ENCODE assay signal across 27 cellular contexts in genomic region chr15:54088837-54089236, GRCh38.
"Had no signal": no experiment of that assay in that cellular context is flagged by ENCODE, and none has a peak within 500 bp of the region (broad histone marks: within the 10 kb centered on the region; RNA-seq: fewer than 3 reads in every experiment).

No MANE protein-coding gene starts in this region.

- H3K36me3 ChIP-seq: colonic mucosa, esophagus squamous epithelium, gastrocnemius medialis, heart right ventricle, left lung, lower lobe of right lung had no signal

- H3K4me1 ChIP-seq: colonic mucosa, esophagus squamous epithelium, heart right ventricle, left lung, lower lobe of right lung had no signal

- H3K27ac ChIP-seq: colonic mucosa, epithelial cell of prostate, esophagus squamous epithelium, heart right ventricle, left lung, lower lobe of right lung had no signal

- H3K36me3 Mint-ChIP-seq: mesothelial cell of epicardium had no signal

- H3K9me3 ChIP-seq: colonic mucosa, esophagus squamous epithelium, gastrocnemius medialis, heart right ventricle, left lung, lower lobe of right lung, mucosa of descending colon had no signal

- H3K4me3 ChIP-seq: colonic mucosa, esophagus squamous epithelium, gastrocnemius medialis, heart right ventricle, left lung, lower lobe of right lung, mucosa of descending colon had no signal

- ATAC-seq: effector memory CD8-positive, alpha-beta T cell; esophagus mucosa; heart right ventricle; left cardiac atrium; left lung; left ventricle myocardium superior; lower lobe of right lung; mucosa of descending colon had no signal

- H3K4me3 Mint-ChIP-seq: dendritic cell treated with granulocyte-macrophage colony-stimulating factor and Interleukin-4, amounts not matched to agents 40 ng/mL and 50 ng/mL, for 4 days; effector memory CD8-positive, alpha-beta T cell; endodermal cell; mesothelial cell of epicardium had no signal

- DNase-seq: colonic mucosa; cortex of kidney; effector CD8-positive, alpha-beta T cell; effector memory CD8-positive, alpha-beta T cell; endodermal cell; erythroblast; esophagus squamous epithelium; foreskin fibroblast; foreskin melanocyte; glutamatergic neuron; head of caudate nucleus; heart right ventricle; hippocampal formation; left cardiac atrium; left lung; left ventricle myocardium superior; lower lobe of right lung; mesenchymal stem cell; mucosa of descending colon had no signal

- H3K27ac Mint-ChIP-seq: dendritic cell treated with granulocyte-macrophage colony-stimulating factor and Interleukin-4, amounts not matched to agents 40 ng/mL and 50 ng/mL, for 4 days; effector memory CD8-positive, alpha-beta T cell; endodermal cell; mesothelial cell of epicardium had no signal

- H3K27me3 ChIP-seq: colonic mucosa, esophagus squamous epithelium, gastrocnemius medialis, left lung had no signal

- FAIRE-seq: endometrium, islet of Langerhans, keratinocyte had no signal

- H3K9me3 Mint-ChIP-seq: dendritic cell treated with granulocyte-macrophage colony-stimulating factor and Interleukin-4, amounts not matched to agents 40 ng/mL and 50 ng/mL, for 4 days; endodermal cell; mesothelial cell of epicardium had no signal

- H3K4me1 Mint-ChIP-seq: endodermal cell, mesothelial cell of epicardium had no signal
